Comparison of ENCODE assay signal across 28 cellular contexts in the genomic region with DNA sequence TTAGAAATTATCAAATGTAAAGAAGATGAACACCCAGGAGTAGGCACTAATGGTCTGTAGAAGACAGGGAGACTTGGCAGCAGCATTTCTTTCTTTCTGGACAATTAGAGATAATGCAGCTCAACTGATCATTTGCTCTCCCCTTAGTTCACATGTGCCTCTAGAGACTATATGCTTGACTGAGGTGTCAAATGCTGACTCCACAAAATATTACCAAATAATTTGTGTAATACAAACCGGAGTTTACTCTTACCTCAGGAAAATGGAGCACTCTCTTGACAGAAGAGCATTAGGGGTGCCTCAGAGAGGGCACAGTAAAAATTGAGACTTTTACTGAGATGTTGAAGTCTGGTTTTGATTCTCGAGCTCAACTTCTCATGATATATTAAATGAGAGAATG.
"Had no signal": no experiment of that assay in that cellular context is flagged by ENCODE, and none has a peak within 500 bp of the region (broad histone marks: within the 10 kb centered on the region; RNA-seq: fewer than 3 reads in every experiment).

No MANE protein-coding gene starts in this region.

- ATAC-seq: natural killer cell; psoas muscle; right cardiac atrium; sciatic nerve; stimulated activated memory B cell treated with anti-CD40 and anti-IgM and Interleukin-4, amounts not matched to agents 10 μg/mL and 1 μg/mL and 100 μg/mL, for 72 hours; stimulated activated naive CD8-positive, alpha-beta T cell treated with anti-CD3 and anti-CD28 coated beads, Interleukin-15, amount 100 ng/mL, for 72 hours; stimulated activated naive CD8-positive, alpha-beta T cell treated with anti-CD3 and anti-CD28 coated beads, Interleukin-15, Interleukin-2, amounts not matched to agents 100 U/mL and 50 U/mL, for 24 hours; upper lobe of right lung had no signal

- H3K36me3 ChIP-seq: neural progenitor cell, ovary, spleen, suprapubic skin, tibial artery, transverse colon, upper lobe of right lung, uterus had no signal

- H3K27me3 ChIP-seq: neural progenitor cell, ovary, spleen, suprapubic skin, testis, tibial artery, transverse colon, upper lobe of right lung, uterus had no signal

- H3K79me2 ChIP-seq: parathyroid adenoma had no signal

- H3K9ac ChIP-seq: neural progenitor cell, parathyroid adenoma had no signal

- H3K27ac ChIP-seq: neural progenitor cell, ovary, parathyroid adenoma, psoas muscle, skin epidermis, spleen, suprapubic skin, testis, tibial artery, transverse colon, upper lobe of right lung, uterus had no signal

- DNase-seq: natural killer cell; occipital lobe; ovary; posterior cingulate gyrus; psoas muscle; right cardiac atrium; spleen; stimulated activated CD4-positive, alpha-beta T cell treated with anti-CD3 and anti-CD28 coated beads, Interleukin-12 subunit alpha, Interleukin-12 subunit beta, amount 100 ng/mL, for 4 hours; stimulated activated CD4-positive, alpha-beta T cell treated with anti-CD3 and anti-CD28 coated beads, Interleukin-1b, Interleukin-23, amount 100 ng/mL, for 48 hours; stimulated activated CD4-positive, alpha-beta T cell treated with anti-CD3 and anti-CD28 coated beads, Interleukin-4, amount 100 ng/mL, for 1 hour; stimulated activated CD4-positive, alpha-beta T cell treated with anti-CD3 and anti-CD28 coated beads, Interleukin-4, amount 100 ng/mL, for 4 hours; stimulated activated CD8-positive, alpha-beta memory T cell treated with anti-CD3 and anti-CD28 coated beads, Interleukin-4, amount 100 ng/mL, for 48 hours; stimulated activated naive CD4-positive, alpha-beta T cell; stimulated activated naive CD8-positive, alpha-beta T cell treated with anti-CD3 and anti-CD28 coated beads, Interleukin-15, amount 100 ng/mL, for 72 hours; stimulated activated naive CD8-positive, alpha-beta T cell treated with anti-CD3 and anti-CD28 coated beads, Interleukin-15, Interleukin-2, amounts not matched to agents 100 U/mL and 50 U/mL, for 24 hours; substantia nigra; testis; tibial artery; transverse colon; upper lobe of right lung; uterus had no signal

- H3K9me3 ChIP-seq: ovary, psoas muscle, suprapubic skin, testis, tibial artery, transverse colon, upper lobe of right lung, uterus had no signal

- H3K4me1 ChIP-seq: neural progenitor cell, parathyroid adenoma, psoas muscle, spleen, suprapubic skin, testis, tibial artery, transverse colon, upper lobe of right lung, uterus had no signal

- H3K4me3 ChIP-seq: neural progenitor cell, ovary, psoas muscle, skin epidermis, smooth muscle cell, spleen, suprapubic skin, testis, tibial artery, transverse colon, upper lobe of right lung, uterus had no signal

- H2AFZ ChIP-seq: neural progenitor cell, parathyroid adenoma had no signal

- H3K4me2 ChIP-seq: neural progenitor cell, smooth muscle cell had no signal
